Comparison of ENCODE assay signal across 1 cellular context in genomic region chr2:117862459-117862858, GRCh38.
TF ChIP-seq lines count a peak whose summit lies in the region.

No MANE protein-coding gene starts in this region.

TF ChIP-seq in K562, 482 proteins besides CTCF, POLR2A, EP300 and RAD21:
- TF ChIP-seq JUND (IDR thresholded peaks at IDR 0.05; ENCODE audit: borderline replicate concordance, low read depth, low read length) (no peak), JUND (tag; IDR thresholded peaks at IDR 0.05; ENCODE audit: borderline replicate concordance, low read depth, low read length) (no peak), ZNF12 (CRISPR knock-in tag; IDR thresholded peaks at IDR 0.05) (peak; percentile 82; the same call in 1 of the 2 replicates)
